ENCODE assay signal across 15 cellular contexts in the genomic region with DNA sequence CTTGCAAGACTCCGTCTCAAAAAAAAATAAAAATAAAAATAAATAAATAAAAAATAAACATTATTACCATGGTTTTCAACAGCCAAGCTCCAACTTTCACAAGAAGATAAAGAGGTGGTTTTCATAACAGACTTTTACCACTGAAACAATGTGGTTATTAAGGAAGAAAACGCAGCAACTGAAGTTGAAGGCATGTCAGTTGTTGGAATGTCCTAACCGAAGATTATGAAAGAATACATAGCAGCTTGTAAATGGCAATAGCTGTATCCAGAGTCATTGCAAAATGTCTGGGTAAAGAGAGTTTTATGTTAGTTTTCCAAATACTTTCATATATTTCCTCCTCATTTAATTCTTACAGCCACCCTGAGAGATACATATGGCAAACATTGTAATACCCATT.
DNase-seq lines count a peak whose midpoint lies in the region; ATAC-seq, FAIRE-seq and TF ChIP-seq lines count a peak whose summit lies in the region.
"Had no signal": no experiment of that assay in that cellular context is flagged by ENCODE, and none has a peak within 500 bp of the region (broad histone marks: within the 10 kb centered on the region; RNA-seq: fewer than 3 reads in every experiment).

No MANE protein-coding gene starts in this region.

- no peaks in the 10 kb centered on the region for H3K36me3 ChIP-seq in BJ (ENCODE audit: control insufficient read depth, insufficient read depth, low read length)
- no peaks in the 10 kb centered on the region for H3K36me3 ChIP-seq in astrocyte (ENCODE audit: insufficient read depth, low read length)
- H3K36me3 ChIP-seq in mesenchymal stem cell (ENCODE audit: control insufficient read depth in 1 of 2, insufficient read depth in 2 of 2, low read depth in 1 of 2, low read length in 2 of 2): no peaks in the 10 kb centered on the region
- H3K36me3 ChIP-seq: BLaER1 had no signal

- no peak for ATAC-seq in stimulated activated naive CD8-positive, alpha-beta T cell treated with anti-CD3 and anti-CD28 coated beads, Interleukin-15, Interleukin-2, amounts not matched to agents 100 U/mL and 50 U/mL, for 24 hours
- no peak for ATAC-seq in HG03039 (IDR thresholded peaks at IDR 0.05; ENCODE audit: unreplicated experiment)
- ATAC-seq: Panc1 had no signal

- H3K23ac ChIP-seq in mesenchymal stem cell (ENCODE audit: low read length in 2 of 2): no peak overlapping the region

- H3K4me3 Mint-ChIP-seq in astrocyte (ENCODE audit: unreplicated experiment) (no peak overlapping the region), progenitor cell of endocrine pancreas (ENCODE audit: low read depth) (no peak overlapping the region)
- H3K4me3 Mint-ChIP-seq: activated B cell treated with CpG ODN at 0.5 μM for 24 hours had no signal

- H3K27ac Mint-ChIP-seq in astrocyte (ENCODE audit: unreplicated experiment) (no peak overlapping the region), progenitor cell of endocrine pancreas (no peak overlapping the region)
- H3K27ac Mint-ChIP-seq: activated B cell treated with CpG ODN at 0.5 μM for 24 hours had no signal

- no peak overlapping the region for H4K8ac ChIP-seq in mesenchymal stem cell (ENCODE audit: low read length)

- FAIRE-seq in astrocyte (lab: Jason Lieb, UNC): no peak

- H3K4me3 ChIP-seq in BJ (ENCODE audit: low read depth, low read length) (no peak overlapping the region), astrocyte (ENCODE audit: insufficient read depth, low read depth, low read length) (no peak overlapping the region), mesenchymal stem cell (ENCODE audit: insufficient read depth in 1 of 2, low read depth in 1 of 2, low read length in 2 of 2) (no peak overlapping the region)
- H3K4me3 ChIP-seq: BLaER1 had no signal

- no peak overlapping the region for H3K4me2 ChIP-seq in astrocyte (ENCODE audit: low read length)
- H3K4me2 ChIP-seq in mesenchymal stem cell (ENCODE audit: low read length, poor library complexity, severe bottlenecking): no peak overlapping the region
- H3K4me2 ChIP-seq: BLaER1 had no signal

- H3K9me3 ChIP-seq in astrocyte (ENCODE audit: insufficient read depth, low read depth, low read length): no peaks in the 10 kb centered on the region
- no peaks in the 10 kb centered on the region for H3K9me3 ChIP-seq in mesenchymal stem cell (ENCODE audit: control insufficient read depth, low read length)
- H3K9me3 ChIP-seq: BLaER1 had no signal

- H3K4me1 ChIP-seq in astrocyte (ENCODE audit: insufficient read depth, low read length) (peaks cover 25% of the 10 kb centered on the region), mesenchymal stem cell (ENCODE audit: control insufficient read depth, insufficient read depth, low read depth, low read length) (no peaks in the 10 kb centered on the region)
- H3K4me1 ChIP-seq: BLaER1 had no signal

- WGBS in mesenchymal stem cell: 74% methylated on average over 2 of the region's 3 CpGs

- H3K9ac ChIP-seq in astrocyte (ENCODE audit: low read length) (no peak overlapping the region), mesenchymal stem cell (ENCODE audit: low read length) (peak overlapping the region; percentile 14)
- H3K9ac ChIP-seq: BLaER1 had no signal

- H3K36me3 Mint-ChIP-seq in astrocyte (ENCODE audit: low read depth, unreplicated experiment) (no peaks in the 10 kb centered on the region), progenitor cell of endocrine pancreas (ENCODE audit: insufficient read depth) (no peaks in the 10 kb centered on the region)

- POLR2A ChIA-PET in BJ (lab: Charles Lee): no interaction called here

- H3K27me3 ChIP-seq in BJ (ENCODE audit: control insufficient read depth, insufficient read depth, low read length) (no peaks in the 10 kb centered on the region), astrocyte (ENCODE audit: insufficient read depth, low read length) (peaks cover 9% of the 10 kb centered on the region), mesenchymal stem cell (ENCODE audit: control insufficient read depth in 1 of 2, insufficient read depth in 1 of 2, low read length in 2 of 2) (peaks cover 0 to 7% of the 10 kb centered on the region in 2 experiments)
- H3K27me3 ChIP-seq: BLaER1 had no signal

- H3K18ac ChIP-seq in mesenchymal stem cell (ENCODE audit: low read depth in 1 of 2, low read length in 2 of 2): no peak overlapping the region

- H3K27me3 Mint-ChIP-seq in astrocyte (ENCODE audit: low read depth, unreplicated experiment) (no peaks in the 10 kb centered on the region), progenitor cell of endocrine pancreas (peaks cover 13% of the 10 kb centered on the region)
- H3K27me3 Mint-ChIP-seq: activated B cell treated with CpG ODN at 0.5 μM for 24 hours had no signal

- H2BK120ac ChIP-seq in mesenchymal stem cell (ENCODE audit: low read depth, low read length): no peak overlapping the region

- no peak overlapping the region for H2BK12ac ChIP-seq in mesenchymal stem cell (ENCODE audit: low read length in 2 of 2)

- peaks cover 26% of the 10 kb centered on the region for H3K4me1 Mint-ChIP-seq in astrocyte (ENCODE audit: low read depth, unreplicated experiment)
- H3K4me1 Mint-ChIP-seq in progenitor cell of endocrine pancreas (ENCODE audit: low read depth): peaks cover 13% of the 10 kb centered on the region

- no peak overlapping the region for H2AK5ac ChIP-seq in mesenchymal stem cell (ENCODE audit: low read length, severe bottlenecking)

- no peaks in the 10 kb centered on the region for H3K79me2 ChIP-seq in astrocyte (ENCODE audit: insufficient read depth, low read length)

- H3K9me3 Mint-ChIP-seq in astrocyte (ENCODE audit: unreplicated experiment) (no peaks in the 10 kb centered on the region), progenitor cell of endocrine pancreas (ENCODE audit: low read depth) (no peaks in the 10 kb centered on the region)

- CTCF ChIA-PET in BJ (lab: Yijun Ruan, JAX): interaction anchor here (1.2 kb wide), 1 partner anchor 163 kb away, joined by 5 read pairs; no protein-coding TSS in a partner anchor

- H2BK15ac ChIP-seq in mesenchymal stem cell (ENCODE audit: low read depth, poor library complexity, severe bottlenecking): no peak overlapping the region

- H2AFZ ChIP-seq in astrocyte (ENCODE audit: low read depth, low read length): no peak overlapping the region
- no peak overlapping the region for H2AFZ ChIP-seq in mesenchymal stem cell (ENCODE audit: low read depth, low read length)

- H3K14ac ChIP-seq in mesenchymal stem cell (ENCODE audit: low read length in 2 of 2): no peak overlapping the region

- DNase-seq in BJ (ENCODE audit: low read depth): peak; percentile 82
- peak; percentile 18 for DNase-seq in M059J (ENCODE audit: low read depth)
- DNase-seq in astrocyte (ENCODE audit: low read depth): peak; percentile 72
- peak; percentile 74 for DNase-seq in mesenchymal stem cell
- no peak for DNase-seq in stimulated activated naive CD8-positive, alpha-beta T cell treated with anti-CD3 and anti-CD28 coated beads, Interleukin-15, Interleukin-2, amounts not matched to agents 100 U/mL and 50 U/mL, for 24 hours
- no peak for DNase-seq in progenitor cell of endocrine pancreas (ENCODE audit: low spot score, unreplicated experiment)
- no peak for DNase-seq in dermis blood vessel endothelial cell
- DNase-seq: activated B cell treated with CpG ODN at 0.5 μM for 24 hours, cortex of kidney, DMS79, NCI-H526, T-helper 1 cell had no signal

- TF ChIP-seq CTCF in BJ (IDR thresholded peaks at IDR 0.05; ENCODE audit: insufficient read depth, low read depth, low read length): no peak
- TF ChIP-seq CTCF in astrocyte (IDR thresholded peaks at IDR 0.05; ENCODE audit: insufficient read depth, low read depth, low read length): no peak
- no peak for TF ChIP-seq CTCF in progenitor cell of endocrine pancreas (IDR thresholded peaks at IDR 0.05; ENCODE audit: unreplicated experiment)

- no peak overlapping the region for H3K27ac ChIP-seq in astrocyte (ENCODE audit: low read depth, low read length)
- no peak overlapping the region for H3K27ac ChIP-seq in mesenchymal stem cell (ENCODE audit: low read length, poor library complexity, severe bottlenecking)
- H3K27ac ChIP-seq: BLaER1 had no signal

- H3K79me1 ChIP-seq in mesenchymal stem cell (replicated peaks; ENCODE audit: low read length, poor library complexity, severe bottlenecking): no peaks in the 10 kb centered on the region

- H4K91ac ChIP-seq in mesenchymal stem cell (ENCODE audit: low read length): no peak overlapping the region

- H3K4ac ChIP-seq in mesenchymal stem cell (ENCODE audit: low read depth in 1 of 2, low read length in 2 of 2): no peak overlapping the region

- H2BK5ac ChIP-seq in mesenchymal stem cell (ENCODE audit: low read depth, low read length, poor library complexity, severe bottlenecking): no peak overlapping the region

- H4K20me1 ChIP-seq in astrocyte (ENCODE audit: insufficient read depth, low read length): no peaks in the 10 kb centered on the region
- H4K20me1 ChIP-seq: BLaER1 had no signal

Comparison
In these comparisons a context has a peak if more than half of its experiments do, and no peak if none do; other contexts are left out.
1. DNase-seq: peak in BJ (single experiment), M059J (single experiment), astrocyte (single experiment) and mesenchymal stem cell (single experiment); none in stimulated activated naive CD8-positive, alpha-beta T cell treated with anti-CD3 and anti-CD28 coated beads, Interleukin-15, Interleukin-2, amounts not matched to agents 100 U/mL and 50 U/mL, for 24 hours (single experiment), progenitor cell of endocrine pancreas (single experiment) and dermis blood vessel endothelial cell (single experiment).